36 cellular contexts compared by ENCODE assay signal in genomic region chr16:5854027-5854426, GRCh38.
"Had no signal": no experiment of that assay in that cellular context is flagged by ENCODE, and none has a peak within 500 bp of the region (broad histone marks: within the 10 kb centered on the region; RNA-seq: fewer than 3 reads in every experiment).

No MANE protein-coding gene starts in this region.

- DNase-seq: activated B cell treated with CpG ODN at 0.5 μM for 24 hours; activated CD4-positive, alpha-beta memory T cell treated with anti-CD3 and anti-CD28 coated beads for 36 hours; activated CD4-positive, alpha-beta T cell treated with anti-CD3 and anti-CD28 coated beads for 4 hours; activated CD4-positive, alpha-beta T cell treated with anti-CD3 and anti-CD28 coated beads, Interleukin-2, amount 10 ng/mL, durations not matched to agents 24 days and 14 days; activated CD4-positive, alpha-beta T cell treated with anti-CD3 and anti-CD28 coated beads, Interleukin-2, amount 50 U/mL, for 1 hour; activated CD4-positive, alpha-beta T cell treated with anti-CD3 and anti-CD28 coated beads, Interleukin-2, amount 50 U/mL, for 4 hours; activated CD4-positive, CD25-positive, alpha-beta regulatory T cell treated with anti-CD3 and anti-CD28 coated beads, Interleukin-2, amount 50 U/mL, for 72 hours; activated CD8-positive, alpha-beta memory T cell treated with anti-CD3 and anti-CD28 coated beads, Interleukin-2, amount 50 U/mL, for 4 hours; activated CD8-positive, alpha-beta T cell treated with anti-CD3 and anti-CD28 coated beads for 36 hours; activated effector memory CD4-positive, alpha-beta T cell treated with anti-CD3 and anti-CD28 coated beads, Interleukin-2, amount 50 U/mL, for 16 hours; activated gamma-delta T cell treated with Interleukin-2 at 50 U/mL for 16 hours; activated naive CD4-positive, alpha-beta T cell; activated naive CD4-positive, alpha-beta T cell treated with anti-CD3 and anti-CD28 coated beads for 36 hours; activated naive CD4-positive, alpha-beta T cell treated with anti-CD3 and anti-CD28 coated beads, Interleukin-2, amount 50 U/mL, for 16 hours; activated naive CD8-positive, alpha-beta T cell treated with anti-CD3 and anti-CD28 coated beads for 36 hours; activated T-cell treated with anti-CD3 and anti-CD28 coated beads, Interleukin-2, amount 50 U/mL, for 24 hours; activated T-cell treated with anti-CD3 and anti-CD28 coated beads, Interleukin-2, amount 50 U/mL, for 48 hours; adrenal gland; amniotic stem cell; aorta; body of pancreas; brain microvascular endothelial cell; caudate nucleus; SW 1271; T-helper 9 cell had no signal

- H3K4me3 Mint-ChIP-seq: activated B cell treated with CpG ODN at 0.5 μM for 24 hours; activated CD4-positive, alpha-beta memory T cell treated with anti-CD3 and anti-CD28 coated beads for 36 hours; activated CD4-positive, alpha-beta T cell treated with anti-CD3 and anti-CD28 coated beads, Interleukin-2, amount 10 ng/mL, durations not matched to agents 24 days and 14 days; activated CD8-positive, alpha-beta T cell treated with anti-CD3 and anti-CD28 coated beads for 36 hours; activated naive CD4-positive, alpha-beta T cell treated with anti-CD3 and anti-CD28 coated beads for 36 hours; activated naive CD8-positive, alpha-beta T cell treated with anti-CD3 and anti-CD28 coated beads for 36 hours; activated T-cell treated with anti-CD3 and anti-CD28 coated beads, Interleukin-2, amount 50 U/mL, for 24 hours; activated T-helper 1 cell treated with anti-CD3 and anti-CD28 coated beads, Interleukin-12 subunit alpha, Interleukin-12 subunit beta, Interleukin-2, Interleukin-4 antibody, amounts not matched to agents 30 ng/mL and 10 ng/mL and 1 ng/mL, durations not matched to agents 14 hours and 24 hours and 36 hours; central memory CD8-positive, alpha-beta T cell; T-helper 1 cell treated with Interleukin-12 subunit alpha and Interleukin-12 subunit beta and Interleukin-4 antibody, amounts not matched to agents 30 μg/mL and 1 μg/mL, for 36 hours; T-helper 2 cell treated with Interferon-gamma antibody and Interleukin-4, amounts not matched to agents 5 μg/mL and 100 μg/mL, for 36 hours had no signal

- H3K36me3 Mint-ChIP-seq: activated CD4-positive, alpha-beta memory T cell treated with anti-CD3 and anti-CD28 coated beads for 36 hours; activated naive CD4-positive, alpha-beta T cell treated with anti-CD3 and anti-CD28 coated beads, Interleukin-2, amount 50 U/mL, for 72 hours; activated naive CD8-positive, alpha-beta T cell treated with anti-CD3 and anti-CD28 coated beads for 36 hours had no signal

- H3K4me1 ChIP-seq: adrenal gland, body of pancreas had no signal

- H3K27ac Mint-ChIP-seq: activated B cell treated with CpG ODN at 0.5 μM for 24 hours; activated CD4-positive, alpha-beta memory T cell treated with anti-CD3 and anti-CD28 coated beads for 36 hours; activated CD4-positive, alpha-beta T cell treated with anti-CD3 and anti-CD28 coated beads, Interleukin-2, amount 10 ng/mL, durations not matched to agents 24 days and 14 days; activated CD8-positive, alpha-beta T cell treated with anti-CD3 and anti-CD28 coated beads for 36 hours; activated naive CD4-positive, alpha-beta T cell treated with anti-CD3 and anti-CD28 coated beads for 36 hours; activated naive CD4-positive, alpha-beta T cell treated with anti-CD3 and anti-CD28 coated beads, Interleukin-2, amount 50 U/mL, for 72 hours; activated naive CD8-positive, alpha-beta T cell treated with anti-CD3 and anti-CD28 coated beads for 36 hours; activated T-cell treated with anti-CD3 and anti-CD28 coated beads, Interleukin-2, amount 50 U/mL, for 24 hours; activated T-helper 1 cell treated with anti-CD3 and anti-CD28 coated beads, Interleukin-12 subunit alpha, Interleukin-12 subunit beta, Interleukin-2, Interleukin-4 antibody, amounts not matched to agents 30 ng/mL and 10 ng/mL and 1 ng/mL, durations not matched to agents 14 hours and 24 hours and 36 hours; T-helper 1 cell treated with Interleukin-12 subunit alpha and Interleukin-12 subunit beta and Interleukin-4 antibody, amounts not matched to agents 30 μg/mL and 1 μg/mL, for 36 hours; T-helper 2 cell treated with Interferon-gamma antibody and Interleukin-4, amounts not matched to agents 5 μg/mL and 100 μg/mL, for 36 hours had no signal

- H3K9me3 Mint-ChIP-seq: activated CD4-positive, alpha-beta T cell treated with anti-CD3 and anti-CD28 coated beads, Interleukin-2, amount 10 ng/mL, durations not matched to agents 24 days and 14 days; activated CD8-positive, alpha-beta T cell treated with anti-CD3 and anti-CD28 coated beads for 36 hours; activated naive CD4-positive, alpha-beta T cell treated with anti-CD3 and anti-CD28 coated beads, Interleukin-2, amount 50 U/mL, for 72 hours; activated naive CD8-positive, alpha-beta T cell treated with anti-CD3 and anti-CD28 coated beads for 36 hours had no signal

- H3K27me3 Mint-ChIP-seq: activated B cell treated with CpG ODN at 0.5 μM for 24 hours; activated CD4-positive, alpha-beta memory T cell treated with anti-CD3 and anti-CD28 coated beads for 36 hours; activated CD4-positive, alpha-beta T cell treated with anti-CD3 and anti-CD28 coated beads, Interleukin-2, amount 10 ng/mL, durations not matched to agents 24 days and 14 days; activated CD8-positive, alpha-beta T cell treated with anti-CD3 and anti-CD28 coated beads for 36 hours; activated T-cell treated with anti-CD3 and anti-CD28 coated beads, Interleukin-2, amount 50 U/mL, for 24 hours; central memory CD8-positive, alpha-beta T cell had no signal

- ATAC-seq: activated CD8-positive, alpha-beta T cell treated with anti-CD3 and anti-CD28 coated beads for 36 hours; activated naive CD4-positive, alpha-beta T cell treated with anti-CD3 and anti-CD28 coated beads, Interleukin-2, amount 50 U/mL, for 72 hours; body of pancreas had no signal

- H3K27ac ChIP-seq: adrenal gland, body of pancreas, brain microvascular endothelial cell, cardiac muscle cell, VCaP had no signal

- H3K4me1 Mint-ChIP-seq: activated B cell treated with CpG ODN at 0.5 μM for 24 hours; activated CD4-positive, alpha-beta T cell treated with anti-CD3 and anti-CD28 coated beads, Interleukin-2, amount 10 ng/mL, durations not matched to agents 24 days and 14 days; activated naive CD8-positive, alpha-beta T cell treated with anti-CD3 and anti-CD28 coated beads for 36 hours; central memory CD8-positive, alpha-beta T cell had no signal

- FAIRE-seq: astrocyte, bronchial epithelial cell, colon, TTC549 had no signal

- H3K9me3 ChIP-seq: adrenal gland, body of pancreas had no signal

- H3K27me3 ChIP-seq: adrenal gland, body of pancreas, brain microvascular endothelial cell, cardiac muscle cell had no signal

- H3K4me3 ChIP-seq: adrenal gland, body of pancreas, cardiac muscle cell had no signal

- H3K36me3 ChIP-seq: adrenal gland, brain microvascular endothelial cell, cardiac muscle cell had no signal
